Comparison of ENCODE assay signal across 43 cellular contexts in genomic region chr12:130344529-130344928, GRCh38. TPM values are rescaled to one million over a fixed set of nuclear protein-coding genes. Genes with fewer than 3 reads are reported as not detected.
"Had no signal": no experiment of that assay in that cellular context is flagged by ENCODE, and none has a peak within 500 bp of the region (broad histone marks: within the 10 kb centered on the region; RNA-seq: fewer than 3 reads in every experiment).

No MANE protein-coding gene starts in this region.

- H3K27ac ChIP-seq: adrenal gland, ascending aorta, body of pancreas, brain microvascular endothelial cell, breast epithelium, cardiac muscle cell had no signal

- H3K27ac Mint-ChIP-seq: activated naive CD4-positive, alpha-beta T cell treated with anti-CD3 and anti-CD28 coated beads for 36 hours; activated naive CD4-positive, alpha-beta T cell treated with anti-CD3 and anti-CD28 coated beads, Interleukin-2, amount 10 ng/mL, durations not matched to agents 7 days and 5 days; activated naive CD4-positive, alpha-beta T cell treated with anti-CD3 and anti-CD28 coated beads, Interleukin-2, amount 50 U/mL, for 24 hours; activated naive CD4-positive, alpha-beta T cell treated with anti-CD3 and anti-CD28 coated beads, Interleukin-2, amount 50 U/mL, for 72 hours; activated naive CD8-positive, alpha-beta T cell; activated naive CD8-positive, alpha-beta T cell treated with anti-CD3 and anti-CD28 coated beads for 36 hours; activated naive CD8-positive, alpha-beta T cell treated with anti-CD3 and anti-CD28 coated beads, Interleukin-2, amount 10 ng/mL, durations not matched to agents 7 days and 5 days; activated naive CD8-positive, alpha-beta T cell treated with anti-CD3 and anti-CD28 coated beads, Interleukin-2, amount 50 U/mL, for 24 hours; activated T-cell treated with anti-CD3 and anti-CD28 coated beads, Interleukin-2, amount 50 U/mL, for 24 hours; activated T-cell treated with anti-CD3 and anti-CD28 coated beads, Interleukin-2, amount 50 U/mL, for 72 hours; activated T-helper 1 cell treated with anti-CD3 and anti-CD28 coated beads, Interleukin-12 subunit alpha, Interleukin-12 subunit beta, Interleukin-2, Interleukin-4 antibody, amounts not matched to agents 30 ng/mL and 10 ng/mL and 1 ng/mL, durations not matched to agents 14 hours and 24 hours and 36 hours; activated T-helper 17 cell treated with anti-CD3 and anti-CD28 coated beads, Interleukin-2, amount 50 U/mL, for 72 hours; activated T-helper 2 cell treated with anti-CD3 and anti-CD28 coated beads, Interferon-gamma antibody, Interleukin-2, Interleukin-4, amounts not matched to agents 10 μg/mL and 5 μg/mL and 100 μg/mL, durations not matched to agents 14 hours and 24 hours and 36 hours; brain had no signal

- H3K27me3 ChIP-seq: ascending aorta, body of pancreas, brain microvascular endothelial cell had no signal

- DNase-seq: activated effector memory CD4-positive, alpha-beta T cell treated with anti-CD3 and anti-CD28 coated beads, Interleukin-2, amount 50 U/mL, for 16 hours; activated effector memory CD4-positive, alpha-beta T cell treated with Interleukin-2 at 50 U/mL for 16 hours; activated gamma-delta T cell; activated gamma-delta T cell treated with Interleukin-2 at 50 U/mL for 16 hours; activated naive CD4-positive, alpha-beta T cell; activated naive CD4-positive, alpha-beta T cell treated with anti-CD3 and anti-CD28 coated beads for 36 hours; activated naive CD4-positive, alpha-beta T cell treated with anti-CD3 and anti-CD28 coated beads, Interleukin-2, amount 10 ng/mL, durations not matched to agents 7 days and 5 days; activated naive CD4-positive, alpha-beta T cell treated with anti-CD3 and anti-CD28 coated beads, Interleukin-2, amount 50 U/mL, for 16 hours; activated naive CD4-positive, alpha-beta T cell treated with Interleukin-2 at 50 U/mL for 16 hours; activated naive CD8-positive, alpha-beta T cell treated with anti-CD3 and anti-CD28 coated beads for 36 hours; activated naive CD8-positive, alpha-beta T cell treated with anti-CD3 and anti-CD28 coated beads, Interleukin-2, amount 10 ng/mL, durations not matched to agents 7 days and 5 days; activated naive CD8-positive, alpha-beta T cell treated with anti-CD3 and anti-CD28 coated beads, Interleukin-2, amount 50 U/mL, for 24 hours; activated T-cell treated with anti-CD3 and anti-CD28 coated beads, Interleukin-2, amount 50 U/mL, for 1 hour; activated T-cell treated with anti-CD3 and anti-CD28 coated beads, Interleukin-2, amount 50 U/mL, for 24 hours; activated T-cell treated with anti-CD3 and anti-CD28 coated beads, Interleukin-2, amount 50 U/mL, for 4 hours; activated T-cell treated with anti-CD3 and anti-CD28 coated beads, Interleukin-2, amount 50 U/mL, for 48 hours; activated T-cell treated with anti-CD3 and anti-CD28 coated beads, Interleukin-2, amount 50 U/mL, for 72 hours; adrenal gland; amniotic stem cell; amygdala; anterior cingulate cortex; aorta; body of pancreas; brain microvascular endothelial cell; caudate nucleus; central memory CD4-positive, alpha-beta T cell; cerebellar nuclear complex had no signal

- H3K36me3 ChIP-seq: adrenal gland, ascending aorta, brain microvascular endothelial cell, breast epithelium, cardiac muscle cell had no signal

- H3K4me3 ChIP-seq: adrenal gland, ascending aorta, body of pancreas, breast epithelium, cardiac muscle cell had no signal

- H3K9me3 ChIP-seq: adrenal gland, ascending aorta, body of pancreas, breast epithelium had no signal

- H3K9me3 Mint-ChIP-seq: activated naive CD4-positive, alpha-beta T cell treated with anti-CD3 and anti-CD28 coated beads for 36 hours; activated naive CD4-positive, alpha-beta T cell treated with anti-CD3 and anti-CD28 coated beads, Interleukin-2, amount 10 ng/mL, durations not matched to agents 7 days and 5 days; activated naive CD4-positive, alpha-beta T cell treated with anti-CD3 and anti-CD28 coated beads, Interleukin-2, amount 50 U/mL, for 24 hours; activated naive CD4-positive, alpha-beta T cell treated with anti-CD3 and anti-CD28 coated beads, Interleukin-2, amount 50 U/mL, for 72 hours; activated naive CD8-positive, alpha-beta T cell treated with anti-CD3 and anti-CD28 coated beads for 36 hours; activated naive CD8-positive, alpha-beta T cell treated with anti-CD3 and anti-CD28 coated beads, Interleukin-2, amount 50 U/mL, for 24 hours; activated T-cell treated with anti-CD3 and anti-CD28 coated beads, Interleukin-2, amount 50 U/mL, for 24 hours; activated T-cell treated with anti-CD3 and anti-CD28 coated beads, Interleukin-2, amount 50 U/mL, for 4 hours; activated T-cell treated with anti-CD3 and anti-CD28 coated beads, Interleukin-2, amount 50 U/mL, for 72 hours; activated T-helper 1 cell treated with anti-CD3 and anti-CD28 coated beads, Interleukin-12 subunit alpha, Interleukin-12 subunit beta, Interleukin-2, Interleukin-4 antibody, amounts not matched to agents 30 ng/mL and 10 ng/mL and 1 ng/mL, durations not matched to agents 14 hours and 24 hours and 36 hours; activated T-helper 17 cell treated with anti-CD3 and anti-CD28 coated beads, Interleukin-2, amount 50 U/mL, for 72 hours; activated T-helper 2 cell treated with anti-CD3 and anti-CD28 coated beads, Interferon-gamma antibody, Interleukin-2, Interleukin-4, amounts not matched to agents 10 μg/mL and 5 μg/mL and 100 μg/mL, durations not matched to agents 14 hours and 24 hours and 36 hours had no signal

- H3K36me3 Mint-ChIP-seq: activated naive CD4-positive, alpha-beta T cell treated with anti-CD3 and anti-CD28 coated beads, Interleukin-2, amount 10 ng/mL, durations not matched to agents 7 days and 5 days; activated naive CD4-positive, alpha-beta T cell treated with anti-CD3 and anti-CD28 coated beads, Interleukin-2, amount 50 U/mL, for 24 hours; activated naive CD4-positive, alpha-beta T cell treated with anti-CD3 and anti-CD28 coated beads, Interleukin-2, amount 50 U/mL, for 72 hours; activated naive CD8-positive, alpha-beta T cell; activated naive CD8-positive, alpha-beta T cell treated with anti-CD3 and anti-CD28 coated beads for 36 hours; activated naive CD8-positive, alpha-beta T cell treated with anti-CD3 and anti-CD28 coated beads, Interleukin-2, amount 10 ng/mL, durations not matched to agents 7 days and 5 days; brain had no signal

- ATAC-seq: activated naive CD4-positive, alpha-beta T cell treated with anti-CD3 and anti-CD28 coated beads, Interleukin-2, amount 50 U/mL, for 72 hours; activated naive CD8-positive, alpha-beta T cell treated with anti-CD3 and anti-CD28 coated beads, Interleukin-2, amount 50 U/mL, for 24 hours; activated T-cell treated with anti-CD3 and anti-CD28 coated beads, Interleukin-2, amount 50 U/mL, for 4 hours; activated T-cell treated with anti-CD3 and anti-CD28 coated beads, Interleukin-2, amount 50 U/mL, for 72 hours; activated T-helper 17 cell treated with anti-CD3 and anti-CD28 coated beads, Interleukin-2, amount 50 U/mL, for 72 hours; body of pancreas had no signal

- H3K4me3 Mint-ChIP-seq: activated naive CD4-positive, alpha-beta T cell treated with anti-CD3 and anti-CD28 coated beads for 36 hours; activated naive CD4-positive, alpha-beta T cell treated with anti-CD3 and anti-CD28 coated beads, Interleukin-2, amount 10 ng/mL, durations not matched to agents 7 days and 5 days; activated naive CD4-positive, alpha-beta T cell treated with anti-CD3 and anti-CD28 coated beads, Interleukin-2, amount 50 U/mL, for 24 hours; activated naive CD8-positive, alpha-beta T cell; activated naive CD8-positive, alpha-beta T cell treated with anti-CD3 and anti-CD28 coated beads for 36 hours; activated naive CD8-positive, alpha-beta T cell treated with anti-CD3 and anti-CD28 coated beads, Interleukin-2, amount 10 ng/mL, durations not matched to agents 7 days and 5 days; activated naive CD8-positive, alpha-beta T cell treated with anti-CD3 and anti-CD28 coated beads, Interleukin-2, amount 50 U/mL, for 24 hours; activated T-cell treated with anti-CD3 and anti-CD28 coated beads, Interleukin-2, amount 50 U/mL, for 24 hours; activated T-cell treated with anti-CD3 and anti-CD28 coated beads, Interleukin-2, amount 50 U/mL, for 4 hours; activated T-cell treated with anti-CD3 and anti-CD28 coated beads, Interleukin-2, amount 50 U/mL, for 72 hours; activated T-helper 1 cell treated with anti-CD3 and anti-CD28 coated beads, Interleukin-12 subunit alpha, Interleukin-12 subunit beta, Interleukin-2, Interleukin-4 antibody, amounts not matched to agents 30 ng/mL and 10 ng/mL and 1 ng/mL, durations not matched to agents 14 hours and 24 hours and 36 hours; activated T-helper 17 cell treated with anti-CD3 and anti-CD28 coated beads, Interleukin-2, amount 50 U/mL, for 72 hours; brain; central memory CD8-positive, alpha-beta T cell had no signal

- FAIRE-seq: astrocyte, bronchial epithelial cell had no signal

- H3K4me1 Mint-ChIP-seq: activated naive CD4-positive, alpha-beta T cell treated with anti-CD3 and anti-CD28 coated beads, Interleukin-2, amount 50 U/mL, for 24 hours; activated naive CD8-positive, alpha-beta T cell treated with anti-CD3 and anti-CD28 coated beads for 36 hours; activated T-helper 17 cell treated with anti-CD3 and anti-CD28 coated beads, Interleukin-2, amount 50 U/mL, for 72 hours; brain had no signal

- H3K4me1 ChIP-seq: adrenal gland, ascending aorta, body of pancreas, breast epithelium had no signal

RNA-seq across cellular contexts. Expression of gene PIWIL1, which starts 6.8 kb away (rescaled TPM):
- total RNA-seq: activated naive CD4-positive, alpha-beta T cell treated with anti-CD3 and anti-CD28 coated beads for 36 hours; activated naive CD4-positive, alpha-beta T cell treated with anti-CD3 and anti-CD28 coated beads, Interleukin-2, amount 50 U/mL, for 72 hours; activated naive CD8-positive, alpha-beta T cell treated with anti-CD3 and anti-CD28 coated beads for 36 hours; activated naive CD8-positive, alpha-beta T cell treated with anti-CD3 and anti-CD28 coated beads, Interleukin-2, amount 10 ng/mL, durations not matched to agents 7 days and 5 days; activated T-cell treated with anti-CD3 and anti-CD28 coated beads, Interleukin-2, amount 50 U/mL, for 4 hours; activated T-cell treated with anti-CD3 and anti-CD28 coated beads, Interleukin-2, amount 50 U/mL, for 72 hours; activated T-helper 1 cell treated with anti-CD3 and anti-CD28 coated beads, Interleukin-12 subunit alpha, Interleukin-12 subunit beta, Interleukin-2, Interleukin-4 antibody, amounts not matched to agents 30 ng/mL and 10 ng/mL and 1 ng/mL, durations not matched to agents 14 hours and 24 hours and 36 hours; activated T-helper 17 cell treated with anti-CD3 and anti-CD28 coated beads, Interleukin-2, amount 50 U/mL, for 72 hours; activated T-helper 2 cell treated with anti-CD3 and anti-CD28 coated beads, Interferon-gamma antibody, Interleukin-2, Interleukin-4, amounts not matched to agents 10 μg/mL and 5 μg/mL and 100 μg/mL, durations not matched to agents 14 hours and 24 hours and 36 hours; aorta; ascending aorta; astrocyte; body of pancreas; bronchial epithelial cell; cardiac muscle cell; cardiac septum; chondrocyte had no signal
- polyA plus RNA-seq: adipose tissue, aorta, cardiac muscle cell had no signal
